14 cellular contexts compared by ENCODE assay signal in the genomic region with DNA sequence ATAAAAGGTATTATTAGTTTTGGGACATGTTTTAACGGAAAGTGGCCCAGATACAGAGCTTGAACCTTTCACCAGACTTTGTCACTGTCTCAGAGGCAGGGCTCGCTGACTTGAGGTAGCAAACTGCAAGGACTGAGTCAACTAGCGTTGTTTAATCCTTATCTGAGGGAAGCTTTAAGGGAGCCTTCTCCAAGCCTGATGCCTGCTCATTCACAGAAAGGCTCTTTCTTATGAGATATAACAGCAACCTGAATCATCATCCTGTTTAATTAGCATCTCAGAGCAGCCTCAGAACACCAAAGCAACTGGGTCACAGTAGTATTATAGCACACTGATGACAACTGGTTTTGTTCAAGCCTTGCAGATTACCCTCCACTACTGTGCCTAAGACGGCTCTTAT. TPM values are rescaled to one million over a fixed set of nuclear protein-coding genes. Genes with fewer than 3 reads are reported as not detected.
A peak's percentile ranks its signal among the peaks of the same experiment; 100 is the strongest.
DNase-seq lines count a peak whose midpoint lies in the region; ATAC-seq and TF ChIP-seq lines count a peak whose summit lies in the region.
"Had no signal": no experiment of that assay in that cellular context is flagged by ENCODE, and none has a peak within 500 bp of the region (broad histone marks: within the 10 kb centered on the region; RNA-seq: fewer than 3 reads in every experiment).

No MANE protein-coding gene starts in this region.

- H3K4me1 Mint-ChIP-seq in activated naive CD4-positive, alpha-beta T cell treated with anti-CD3 and anti-CD28 coated beads for 36 hours (ENCODE audit: low read depth) = peaks cover 92% of the 10 kb centered on the region
- peaks cover 86% of the 10 kb centered on the region for H3K4me1 Mint-ChIP-seq in central memory CD8-positive, alpha-beta T cell

- peaks cover 1% of the 10 kb centered on the region for H3K36me3 Mint-ChIP-seq in activated naive CD4-positive, alpha-beta T cell treated with anti-CD3 and anti-CD28 coated beads for 36 hours (ENCODE audit: low read depth)
- H3K36me3 Mint-ChIP-seq in central memory CD8-positive, alpha-beta T cell (ENCODE audit: insufficient read depth) = peaks cover 4% of the 10 kb centered on the region

- no peak overlapping the region for H3K9ac ChIP-seq in KMS-11

- H3K27ac ChIP-seq in KMS-11 = 0 out of 2 replicates have a peak overlapping the region, but pooled peaks have one; percentile 49

- H4K20me1 ChIP-seq in KMS-11 (ENCODE audit: insufficient read depth) = no peaks in the 10 kb centered on the region

- intact Hi-C loops in activated naive CD4-positive, alpha-beta T cell treated with anti-CD3 and anti-CD28 coated beads for 36 hours (cut with micrococcal nuclease) = loop anchor here (2.0 to 5.0 kb wide), 5 partner anchors 32 to 252 kb away; no protein-coding TSS in a partner anchor

- H3K9me3 Mint-ChIP-seq in activated naive CD4-positive, alpha-beta T cell treated with anti-CD3 and anti-CD28 coated beads for 36 hours = no peaks in the 10 kb centered on the region
- no peaks in the 10 kb centered on the region for H3K9me3 Mint-ChIP-seq in central memory CD8-positive, alpha-beta T cell

- no peak overlapping the region for H3K4me3 Mint-ChIP-seq in activated naive CD4-positive, alpha-beta T cell treated with anti-CD3 and anti-CD28 coated beads for 36 hours
- no peak overlapping the region for H3K4me3 Mint-ChIP-seq in central memory CD8-positive, alpha-beta T cell

- H3K36me3 ChIP-seq in KMS-11 (ENCODE audit: insufficient read depth) = no peaks in the 10 kb centered on the region

- 0 out of 2 replicates have a peak overlapping the region, but pooled peaks have one; percentile 69 for H3K4me2 ChIP-seq in KMS-11

- no peak overlapping the region for H3K4me3 ChIP-seq in KMS-11 (IDR thresholded peaks at IDR 0.05; ENCODE audit: insufficient read depth, low read depth, low read length)

- peak; percentile 56 for DNase-seq in activated naive CD4-positive, alpha-beta T cell treated with anti-CD3 and anti-CD28 coated beads for 36 hours
- no peak for DNase-seq in activated naive CD4-positive, alpha-beta T cell (lab: John Stamatoyannopoulos, UW)
- DNase-seq in ELR (ENCODE audit: low read depth) (peak; percentile 30), NCI-H774 (lab: John Stamatoyannopoulos, UW) (no peak), NCI-H748 treated with DMSO at 0.1 percent for 48 hours (lab: John Stamatoyannopoulos, UW) (no peak)
- no peak for DNase-seq in central memory CD8-positive, alpha-beta T cell (ENCODE audit: low spot score in 2 of 2)
- DNase-seq: COR-L47, NCI-H1436 treated with DMSO at 0.1 percent for 48 hours, NCI-H2081, NCI-H2227 treated with DMSO at 0.1 percent for 48 hours, NCI-H524 treated with DMSO at 0.1 percent for 48 hours, RPMI8226 had no signal

- H3K79me2 ChIP-seq in KMS-11 (ENCODE audit: insufficient read depth, low read depth) = peaks cover 50% of the 10 kb centered on the region; the same call in 1 of the 2 replicates

- no peaks in the 10 kb centered on the region for H3K27me3 Mint-ChIP-seq in activated naive CD4-positive, alpha-beta T cell treated with anti-CD3 and anti-CD28 coated beads for 36 hours (ENCODE audit: low read depth)
- H3K27me3 Mint-ChIP-seq in central memory CD8-positive, alpha-beta T cell = no peaks in the 10 kb centered on the region

- no peak for TF ChIP-seq CTCF in KMS-11 (conservative IDR thresholded peaks at IDR 0.05; ENCODE audit: low read depth, low read length)

- ATAC-seq in central memory CD8-positive, alpha-beta T cell (replicated peaks; ENCODE audit: extremely low read depth, poor library complexity, severe bottlenecking) = no peak
- no peak for ATAC-seq in GM21390 (IDR thresholded peaks at IDR 0.05; ENCODE audit: unreplicated experiment)

- H3K4me1 ChIP-seq in KMS-11 (ENCODE audit: low read depth, poor library complexity, severe bottlenecking) = peaks cover 69% of the 10 kb centered on the region

- H3K27me3 ChIP-seq in KMS-11 (ENCODE audit: insufficient read depth, low read depth) = no peaks in the 10 kb centered on the region

- H2AFZ ChIP-seq in KMS-11 (ENCODE audit: low read depth) = no peak overlapping the region

- no peak overlapping the region for H3K27ac Mint-ChIP-seq in activated naive CD4-positive, alpha-beta T cell treated with anti-CD3 and anti-CD28 coated beads for 36 hours
- peak overlapping the region; percentile 87 for H3K27ac Mint-ChIP-seq in central memory CD8-positive, alpha-beta T cell (ENCODE audit: low read depth)

- CTCF ChIA-PET in activated naive CD4-positive, alpha-beta T cell treated with anti-CD3 and anti-CD28 coated beads for 36 hours (lab: Charles Lee) = interaction anchor here (1.2 kb wide), 1 partner anchor 42 kb away, joined by 3 read pairs; no protein-coding TSS in a partner anchor

RNA-seq across cellular contexts. Expression of a gene that starts 54.2 kb away (rescaled TPM):
- 1 to 10 TPM in 1 of 2 experiments, under 1 TPM in 1; 0.89 to 1.4 TPM for total RNA-seq in activated naive CD4-positive, alpha-beta T cell treated with anti-CD3 and anti-CD28 coated beads for 36 hours

Comparison
In these comparisons a context has a peak if more than half of its experiments do, and no peak if none do; other contexts are left out.
1. DNase-seq: peak in activated naive CD4-positive, alpha-beta T cell treated with anti-CD3 and anti-CD28 coated beads for 36 hours (single experiment) and ELR (single experiment); none in activated naive CD4-positive, alpha-beta T cell (0 of 4), central memory CD8-positive, alpha-beta T cell (0 of 2), NCI-H774 (single experiment) and NCI-H748 treated with DMSO at 0.1 percent for 48 hours (single experiment).